In genomic region chr1:64896546-64896945, GRCh38 we compare ENCODE assay signal across 1 cellular context.
TF ChIP-seq lines count a peak whose summit lies in the region.

No MANE protein-coding gene starts in this region.

TF ChIP-seq in H1, 55 proteins besides CTCF, POLR2A, EP300 and RAD21 (continued from another document):
- no peak for TF ChIP-seq CHD7 (IDR thresholded peaks at IDR 0.05; ENCODE audit: insufficient replicate concordance, low read length)
- no peak for TF ChIP-seq TAF7 (optimal IDR thresholded peaks at IDR 0.05; ENCODE audit: borderline replicate concordance, low read depth, low read length)
- no peak for TF ChIP-seq GABPA (IDR thresholded peaks at IDR 0.05; ENCODE audit: borderline replicate concordance, insufficient read depth, low read length)
- no peak for TF ChIP-seq CTBP2 (IDR thresholded peaks at IDR 0.05; ENCODE audit: borderline replicate concordance, insufficient read depth, insufficient read length, low read length)
- TF ChIP-seq FOSL1 (IDR thresholded peaks at IDR 0.05; ENCODE audit: insufficient read depth, low read depth, low read length) = no peak
- TF ChIP-seq RNF2 (IDR thresholded peaks at IDR 0.05; ENCODE audit: borderline replicate concordance, low read depth, low read length, missing control alignments, poor library complexity, severe bottlenecking) = no peak
- no peak for TF ChIP-seq TCF12 (IDR thresholded peaks at IDR 0.05; ENCODE audit: low read depth, low read length)
- TF ChIP-seq RFX5 (IDR thresholded peaks at IDR 0.05; ENCODE audit: borderline replicate concordance, low read depth, low read length) = no peak
- no peak for TF ChIP-seq SP4 (IDR thresholded peaks at IDR 0.05; ENCODE audit: low read length)
